ENCODE assay signal across 22 cellular contexts in genomic region chr13:24194447-24194846, GRCh38. TPM values are rescaled to one million over a fixed set of nuclear protein-coding genes. Genes with fewer than 3 reads are reported as not detected.
A peak's percentile ranks its signal among the peaks of the same experiment; 100 is the strongest.
DNase-seq lines count a peak whose midpoint lies in the region; ATAC-seq, FAIRE-seq and TF ChIP-seq lines count a peak whose summit lies in the region.
"Had no signal": no experiment of that assay in that cellular context is flagged by ENCODE, and none has a peak within 500 bp of the region (broad histone marks: within the 10 kb centered on the region; RNA-seq: fewer than 3 reads in every experiment).

No MANE protein-coding gene starts in this region.

- H3K27me3 ChIP-seq in pancreas: no peaks in the 10 kb centered on the region
- H3K27me3 ChIP-seq: BLaER1, SJSA1 had no signal

- H3K36me3 ChIP-seq in pancreas: no peaks in the 10 kb centered on the region
- H3K36me3 ChIP-seq: BLaER1 had no signal

- H3K27ac ChIP-seq in 22Rv1 (peak overlapping the region; percentile 45), pancreas (peak overlapping the region in 3 of 4 donors; percentile 0 to 71 (median 66))
- H3K27ac ChIP-seq: BLaER1, SJSA1 had no signal

- H3K4me1 ChIP-seq in pancreas: peaks cover 31 to 64% (median 37%) of the 10 kb centered on the region in 3 donors
- H3K4me1 ChIP-seq: BLaER1, SJSA1 had no signal

- 50 to 57% methylated on average over 8 of the region's 8 CpGs for WGBS in pancreas, 2 donors

- intact Hi-C loops in pancreas (cut with DNase I): no loop called here

- ATAC-seq in pancreas (peak in 3 of 4 donors; percentile 14 to 36 (median 21)), HG03095 (IDR thresholded peaks at IDR 0.05; ENCODE audit: unreplicated experiment) (no peak), GM21367 (IDR thresholded peaks at IDR 0.05; ENCODE audit: unreplicated experiment) (no peak)
- ATAC-seq: HCT116 had no signal

- TF ChIP-seq CTCF in 22Rv1 (IDR thresholded peaks at IDR 0.05) (no peak), pancreas (IDR thresholded peaks at IDR 0.05) (no peak)

- FAIRE-seq in pancreas (lab: Jason Lieb, UNC): no peak
- FAIRE-seq: GM18507, HTR-8/SVneo had no signal

- DNase-seq in HT-29 (ENCODE audit: low spot score) (peak; percentile 93), kidney tubule cell (ENCODE audit: low spot score) (peak; percentile 31), pancreas (no peak), HuH-7 (ENCODE audit: low spot score) (no peak)
- DNase-seq in stimulated activated CD4-positive, alpha-beta T cell treated with anti-CD3 and anti-CD28 coated beads, Interleukin-1b, Interleukin-23, amount 100 ng/mL, for 48 hours: no peak
- DNase-seq: CD4-positive, alpha-beta T cell; DMS53; IMR-90; KG1; MM.1S; NCI-H2029; NCI-H526 treated with DMSO at 0.1 percent for 48 hours; Right ventricle myocardium superior; RPMI8226 had no signal

- H3K9me3 ChIP-seq in pancreas: no peaks in the 10 kb centered on the region
- H3K9me3 ChIP-seq: BLaER1, SJSA1 had no signal

- no peak overlapping the region for H3K4me3 ChIP-seq in pancreas
- H3K4me3 ChIP-seq: BLaER1, SJSA1 had no signal

RNA-seq across cellular contexts. Expression of gene SPATA13, which starts 33.9 kb away (rescaled TPM):
- 52.5 and 71.1 TPM in 2 replicates for total RNA-seq in HT-29 (2014; rRNA removed; shearing (Covaris generic))
- 10 to 100 TPM; 38.1 to 65.7 (median 53.9) TPM for total RNA-seq in pancreas
- polyA plus RNA-seq in pancreas: 10 to 100 TPM; 46.0 to 71.2 TPM

Comparison
In these comparisons a context has a peak if more than half of its experiments do, and no peak if none do; other contexts are left out.
1. DNase-seq: peak in HT-29 (single experiment) and kidney tubule cell (single experiment); none in pancreas (0 of 6), HuH-7 (single experiment) and stimulated activated CD4-positive, alpha-beta T cell treated with anti-CD3 and anti-CD28 coated beads, Interleukin-1b, Interleukin-23, amount 100 ng/mL, for 48 hours (single experiment).
2. ATAC-seq: peak in pancreas (3 of 4); none in HG03095 (single experiment) and GM21367 (single experiment).